ENCODE assay signal across 15 cellular contexts in the genomic region with DNA sequence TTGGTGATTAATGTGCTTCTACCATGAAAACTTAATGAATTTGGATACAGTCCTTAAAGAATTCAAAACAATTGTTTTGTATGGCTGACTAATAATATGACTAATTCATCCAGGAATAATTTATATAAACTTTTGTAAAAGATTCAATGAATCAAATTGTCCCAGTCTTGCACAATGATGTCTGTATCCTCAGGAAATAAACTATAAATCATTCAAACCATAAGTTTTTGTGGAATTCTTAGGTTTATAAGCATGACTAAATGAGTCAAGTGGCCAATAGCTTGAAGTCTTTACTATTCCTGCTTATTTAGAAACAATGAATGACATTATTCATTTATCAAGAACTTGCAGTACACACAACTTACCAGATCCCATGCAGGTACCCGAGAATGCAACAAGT.
DNase-seq lines count a peak whose midpoint lies in the region; TF ChIP-seq lines count a peak whose summit lies in the region.
"Had no signal": no experiment of that assay in that cellular context is flagged by ENCODE, and none has a peak within 500 bp of the region (broad histone marks: within the 10 kb centered on the region; RNA-seq: fewer than 3 reads in every experiment).

No MANE protein-coding gene starts in this region.

- DNase-seq in EH (ENCODE audit: low read depth), result peak; percentile 84
- peak; percentile 87 for DNase-seq in M059J (ENCODE audit: low read depth)
- DNase-seq in epithelial cell of esophagus (ENCODE audit: low read depth), result peak; percentile 44
- peak; percentile 36 for DNase-seq in pulmonary artery endothelial cell (ENCODE audit: low read depth, low spot score)
- DNase-seq in activated CD4-positive, alpha-beta T cell treated with anti-CD3 and anti-CD28 coated beads, Interleukin-2, amount 50 U/mL, for 48 hours, result no peak
- DNase-seq in NCI-H446 (lab: John Stamatoyannopoulos, UW), result no peak
- no peak for DNase-seq in SIG-M5 (lab: John Stamatoyannopoulos, UW)
- no peak for DNase-seq in activated naive CD4-positive, alpha-beta T cell (lab: John Stamatoyannopoulos, UW)
- DNase-seq: C1 segment of cervical spinal cord, caudate nucleus, esophagus squamous epithelium, NCI-H1092 treated with DMSO at 0.1 percent for 48 hours, NCI-H2107, NCI-H526, testis had no signal

- no peak overlapping the region for H3K4me3 ChIP-seq in epithelial cell of esophagus (ENCODE audit: low read length)
- H3K4me3 ChIP-seq: esophagus squamous epithelium, testis had no signal

- no peak for TF ChIP-seq CTCF in epithelial cell of esophagus (IDR thresholded peaks at IDR 0.05; ENCODE audit: insufficient read depth, low read depth, low read length, missing control alignments)

Comparison
In these comparisons a context has a peak if more than half of its experiments do, and no peak if none do; other contexts are left out.
1. DNase-seq: peak in EH (single experiment), M059J (single experiment), epithelial cell of esophagus (single experiment) and pulmonary artery endothelial cell (single experiment); none in activated CD4-positive, alpha-beta T cell treated with anti-CD3 and anti-CD28 coated beads, Interleukin-2, amount 50 U/mL, for 48 hours (0 of 2), NCI-H446 (0 of 2), SIG-M5 (single experiment) and activated naive CD4-positive, alpha-beta T cell (0 of 4).